In genomic region chr7:130988443-130988842, GRCh38 we compare ENCODE assay signal across 10 cellular contexts.
DNase-seq lines count a peak whose midpoint lies in the region; ATAC-seq, FAIRE-seq and TF ChIP-seq lines count a peak whose summit lies in the region.
"Had no signal": no experiment of that assay in that cellular context is flagged by ENCODE, and none has a peak within 500 bp of the region (broad histone marks: within the 10 kb centered on the region; RNA-seq: fewer than 3 reads in every experiment).

No MANE protein-coding gene starts in this region.

- intact Hi-C loops in activated CD4-positive, alpha-beta memory T cell treated with anti-CD3 and anti-CD28 coated beads for 36 hours (cut with micrococcal nuclease): no loop called here
- intact Hi-C loops in head of caudate nucleus (cut with DNase I): no loop called here

- CTCF ChIA-PET in activated CD4-positive, alpha-beta memory T cell treated with anti-CD3 and anti-CD28 coated beads for 36 hours (lab: Charles Lee): interaction anchor here (1.0 to 3.6 kb wide), 8 partner anchors 9 to 91 kb away, joined by 3 to 21 read pairs (median 6); no protein-coding TSS in a partner anchor

- peak; percentile 55 for DNase-seq in activated CD8-positive, alpha-beta memory T cell treated with anti-CD3 and anti-CD28 coated beads for 24 hours
- DNase-seq in activated CD8-positive, alpha-beta memory T cell treated with anti-CD3 and anti-CD28 coated beads, Interleukin-2, amount 50 U/mL, for 48 hours: no peak
- peak; percentile 66 for DNase-seq in activated CD4-positive, alpha-beta memory T cell treated with anti-CD3 and anti-CD28 coated beads for 36 hours
- DNase-seq in head of caudate nucleus (peak in 24 of 42 donors; percentile 23 to 83 (median 54)), H54 (ENCODE audit: insufficient read length, low spot score) (no peak), DMS79 (lab: John Stamatoyannopoulos, UW) (no peak)

- H3K9me3 Mint-ChIP-seq in activated CD4-positive, alpha-beta memory T cell treated with anti-CD3 and anti-CD28 coated beads for 36 hours: no peaks in the 10 kb centered on the region
- H3K9me3 Mint-ChIP-seq in stimulated activated naive CD8-positive, alpha-beta T cell treated with anti-CD3 and anti-CD28 coated beads, Interleukin-15, Interleukin-2, amounts not matched to agents 100 ng/mL and 50 ng/mL, for 24 hours: no peaks in the 10 kb centered on the region

- TF ChIP-seq POLR2A in H54 (IDR thresholded peaks at IDR 0.05; ENCODE audit: low read depth, low read length): no peak

- H3K27me3 Mint-ChIP-seq in activated CD4-positive, alpha-beta memory T cell treated with anti-CD3 and anti-CD28 coated beads for 36 hours: no peaks in the 10 kb centered on the region
- no peaks in the 10 kb centered on the region for H3K27me3 Mint-ChIP-seq in stimulated activated naive CD8-positive, alpha-beta T cell treated with anti-CD3 and anti-CD28 coated beads, Interleukin-15, Interleukin-2, amounts not matched to agents 100 ng/mL and 50 ng/mL, for 24 hours

- H3K27ac Mint-ChIP-seq in activated CD4-positive, alpha-beta memory T cell treated with anti-CD3 and anti-CD28 coated beads for 36 hours: peak overlapping the region; percentile 92
- peak overlapping the region; percentile 80 for H3K27ac Mint-ChIP-seq in stimulated activated naive CD8-positive, alpha-beta T cell treated with anti-CD3 and anti-CD28 coated beads, Interleukin-15, Interleukin-2, amounts not matched to agents 100 ng/mL and 50 ng/mL, for 24 hours

- H3K4me1 Mint-ChIP-seq in activated CD4-positive, alpha-beta memory T cell treated with anti-CD3 and anti-CD28 coated beads for 36 hours (ENCODE audit: low read depth): peaks cover 88% of the 10 kb centered on the region
- peaks cover 6% of the 10 kb centered on the region for H3K4me1 Mint-ChIP-seq in stimulated activated naive CD8-positive, alpha-beta T cell treated with anti-CD3 and anti-CD28 coated beads, Interleukin-15, Interleukin-2, amounts not matched to agents 100 ng/mL and 50 ng/mL, for 24 hours (ENCODE audit: low read depth)

- peaks cover 14% of the 10 kb centered on the region for H3K36me3 Mint-ChIP-seq in activated CD4-positive, alpha-beta memory T cell treated with anti-CD3 and anti-CD28 coated beads for 36 hours
- H3K36me3 Mint-ChIP-seq in stimulated activated naive CD8-positive, alpha-beta T cell treated with anti-CD3 and anti-CD28 coated beads, Interleukin-15, Interleukin-2, amounts not matched to agents 100 ng/mL and 50 ng/mL, for 24 hours (ENCODE audit: low read depth): peaks cover 19% of the 10 kb centered on the region

- POLR2A ChIA-PET in activated CD4-positive, alpha-beta memory T cell treated with anti-CD3 and anti-CD28 coated beads for 36 hours (lab: Charles Lee): interaction anchor here (0.8 to 2.4 kb wide), 15 partner anchors 8 to 75 kb away, joined by 3 to 21 read pairs (median 5); no protein-coding TSS in a partner anchor

- peak overlapping the region; percentile 52 for H3K4me3 Mint-ChIP-seq in activated CD4-positive, alpha-beta memory T cell treated with anti-CD3 and anti-CD28 coated beads for 36 hours
- peak overlapping the region; percentile 9 for H3K4me3 Mint-ChIP-seq in stimulated activated naive CD8-positive, alpha-beta T cell treated with anti-CD3 and anti-CD28 coated beads, Interleukin-15, Interleukin-2, amounts not matched to agents 100 ng/mL and 50 ng/mL, for 24 hours

- no peak for FAIRE-seq in H54 (lab: Jason Lieb, UNC)
- FAIRE-seq: endometrium, keratinocyte had no signal

- ATAC-seq in HG03571 (IDR thresholded peaks at IDR 0.05; ENCODE audit: unreplicated experiment): no peak

Comparison
In these comparisons a context has a peak if more than half of its experiments do, and no peak if none do; other contexts are left out.
1. DNase-seq: peak in activated CD8-positive, alpha-beta memory T cell treated with anti-CD3 and anti-CD28 coated beads for 24 hours (single experiment), activated CD4-positive, alpha-beta memory T cell treated with anti-CD3 and anti-CD28 coated beads for 36 hours (single experiment) and head of caudate nucleus (24 of 42); none in activated CD8-positive, alpha-beta memory T cell treated with anti-CD3 and anti-CD28 coated beads, Interleukin-2, amount 50 U/mL, for 48 hours (single experiment), H54 (single experiment) and DMS79 (single experiment).